2 cellular contexts compared by ENCODE assay signal in genomic region chr3:49955636-49956035, GRCh38.
TF ChIP-seq lines count a peak whose summit lies in the region.

No MANE protein-coding gene starts in this region.

TF ChIP-seq in HCT116, 20 proteins besides CTCF, POLR2A, EP300 and RAD21:
- no peak for TF ChIP-seq REST (IDR thresholded peaks at IDR 0.05; ENCODE audit: low read depth)
- no peak for TF ChIP-seq FOSL1 (IDR thresholded peaks at IDR 0.05; ENCODE audit: low read depth)
- no peak for TF ChIP-seq ZNF274 (IDR thresholded peaks at IDR 0.05; ENCODE audit: low read depth, low read length)
- no peak for TF ChIP-seq SIN3A (IDR thresholded peaks at IDR 0.05; ENCODE audit: low read depth)
- TF ChIP-seq SRF (IDR thresholded peaks at IDR 0.05; ENCODE audit: low read depth), result no peak
- no peak for TF ChIP-seq EZH2phosphoT487 (IDR thresholded peaks at IDR 0.05; ENCODE audit: borderline replicate concordance)
- no peak for TF ChIP-seq ELF1 (IDR thresholded peaks at IDR 0.05; ENCODE audit: borderline replicate concordance, low read depth)
- no peak for TF ChIP-seq POLR2AphosphoS5 (IDR thresholded peaks at IDR 0.05; ENCODE audit: low read depth, low read length)
- TF ChIP-seq EZH2 (IDR thresholded peaks at IDR 0.05), result no peak
- TF ChIP-seq ZBTB33 (IDR thresholded peaks at IDR 0.05; ENCODE audit: extremely low read depth, insufficient replicate concordance, low read length), result no peak

TF ChIP-seq in GM12878, 131 proteins besides CTCF, POLR2A, EP300 and RAD21:
- TF ChIP-seq KDM1A (IDR thresholded peaks at IDR 0.05; ENCODE audit: borderline replicate concordance) (no peak), LARP7 (IDR thresholded peaks at IDR 0.05) (no peak), HDGF (IDR thresholded peaks at IDR 0.05) (no peak), NKRF (conservative IDR thresholded peaks at IDR 0.05) (no peak), ZNF687 (IDR thresholded peaks at IDR 0.05) (no peak), JUNB (IDR thresholded peaks at IDR 0.05) (no peak)
TF ChIP-seq in GM12878: peak in this region for 0.
